12 cellular contexts compared by ENCODE assay signal in the genomic region with DNA sequence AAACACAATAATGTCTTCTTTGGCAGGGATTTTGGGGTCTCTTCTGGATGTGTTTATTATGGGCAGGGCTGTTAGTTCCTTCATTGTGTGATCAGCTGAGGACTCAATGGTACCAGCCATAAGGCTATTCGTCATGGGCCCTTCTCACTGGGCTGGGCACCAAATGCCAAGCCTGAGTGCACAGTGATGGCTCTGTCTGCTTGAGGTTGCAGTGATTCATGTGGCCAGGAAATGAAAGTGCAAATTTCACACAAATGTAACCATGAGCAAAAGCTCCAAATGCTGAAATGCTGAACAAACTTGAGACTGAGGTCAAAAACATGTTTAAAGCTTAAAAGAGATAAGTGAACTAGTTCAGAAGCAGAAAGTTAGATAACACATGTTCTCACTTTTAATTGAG.
DNase-seq lines count a peak whose midpoint lies in the region; ATAC-seq lines count a peak whose summit lies in the region.
"Had no signal": no experiment of that assay in that cellular context is flagged by ENCODE, and none has a peak within 500 bp of the region (broad histone marks: within the 10 kb centered on the region; RNA-seq: fewer than 3 reads in every experiment).

No MANE protein-coding gene starts in this region.

- H3K4me3 Mint-ChIP-seq in T-helper 17 cell: no peak overlapping the region
- H3K4me3 Mint-ChIP-seq: activated T-cell treated with anti-CD3 and anti-CD28 coated beads, Interleukin-2, amount 50 U/mL, for 72 hours had no signal

- no peak overlapping the region for H3K27ac Mint-ChIP-seq in T-helper 17 cell
- H3K27ac Mint-ChIP-seq: activated T-cell treated with anti-CD3 and anti-CD28 coated beads, Interleukin-2, amount 50 U/mL, for 72 hours had no signal

- no peaks in the 10 kb centered on the region for H3K36me3 Mint-ChIP-seq in T-helper 17 cell (ENCODE audit: low read depth)

- H3K4me1 Mint-ChIP-seq in T-helper 17 cell: no peaks in the 10 kb centered on the region

- peak; percentile 3 for DNase-seq in epithelial cell of prostate (ENCODE audit: low read depth, low spot score)
- no peak for DNase-seq in T-helper 17 cell
- no peak for DNase-seq in SW 1271 (lab: John Stamatoyannopoulos, UW)
- no peak for DNase-seq in dermis blood vessel endothelial cell
- DNase-seq in stimulated activated CD4-positive, alpha-beta T cell treated with anti-CD3 and anti-CD28 coated beads, Interleukin-4, amount 100 ng/mL, for 24 hours: no peak
- DNase-seq: activated T-cell treated with anti-CD3 and anti-CD28 coated beads, Interleukin-2, amount 50 U/mL, for 72 hours; DMS153; left colon; NCI-H510A treated with DMSO at 0.1 percent for 48 hours had no signal

- no peaks in the 10 kb centered on the region for H3K27me3 Mint-ChIP-seq in T-helper 17 cell

- ATAC-seq in GM18499 (IDR thresholded peaks at IDR 0.05; ENCODE audit: insufficient read depth, unreplicated experiment): peak; percentile 91
- peak; percentile 90 for ATAC-seq in GM21423 (IDR thresholded peaks at IDR 0.05; ENCODE audit: unreplicated experiment)
- ATAC-seq in HG03139 (IDR thresholded peaks at IDR 0.05; ENCODE audit: unreplicated experiment): peak; percentile 87
- ATAC-seq in T-helper 17 cell: no peak
- ATAC-seq: activated T-cell treated with anti-CD3 and anti-CD28 coated beads, Interleukin-2, amount 50 U/mL, for 72 hours; left colon had no signal

- no peaks in the 10 kb centered on the region for H3K9me3 ChIP-seq in T-helper 17 cell (ENCODE audit: control insufficient read depth, low read length, poor library complexity, severe bottlenecking)

- H3K27ac ChIP-seq in epithelial cell of prostate: no peak overlapping the region
